41 cellular contexts compared by ENCODE assay signal in genomic region chr1:171052977-171053376, GRCh38. TPM values are rescaled to one million over a fixed set of nuclear protein-coding genes. Genes with fewer than 3 reads are reported as not detected.
"Had no signal": no experiment of that assay in that cellular context is flagged by ENCODE, and none has a peak within 500 bp of the region (broad histone marks: within the 10 kb centered on the region; RNA-seq: fewer than 3 reads in every experiment).

No MANE protein-coding gene starts in this region.

- H3K4me3 Mint-ChIP-seq: activated naive CD4-positive, alpha-beta T cell treated with anti-CD3 and anti-CD28 coated beads for 36 hours; activated naive CD4-positive, alpha-beta T cell treated with anti-CD3 and anti-CD28 coated beads, Interleukin-2, amount 10 ng/mL, durations not matched to agents 7 days and 5 days; activated naive CD4-positive, alpha-beta T cell treated with anti-CD3 and anti-CD28 coated beads, Interleukin-2, amount 50 U/mL, for 24 hours; activated naive CD8-positive, alpha-beta T cell; activated naive CD8-positive, alpha-beta T cell treated with anti-CD3 and anti-CD28 coated beads for 36 hours; activated naive CD8-positive, alpha-beta T cell treated with anti-CD3 and anti-CD28 coated beads, Interleukin-2, amount 10 ng/mL, durations not matched to agents 7 days and 5 days; activated naive CD8-positive, alpha-beta T cell treated with anti-CD3 and anti-CD28 coated beads, Interleukin-2, amount 50 U/mL, for 24 hours; activated T-cell treated with anti-CD3 and anti-CD28 coated beads, Interleukin-2, amount 50 U/mL, for 24 hours; activated T-cell treated with anti-CD3 and anti-CD28 coated beads, Interleukin-2, amount 50 U/mL, for 4 hours; activated T-cell treated with anti-CD3 and anti-CD28 coated beads, Interleukin-2, amount 50 U/mL, for 72 hours; activated T-helper 1 cell treated with anti-CD3 and anti-CD28 coated beads, Interleukin-12 subunit alpha, Interleukin-12 subunit beta, Interleukin-2, Interleukin-4 antibody, amounts not matched to agents 30 ng/mL and 10 ng/mL and 1 ng/mL, durations not matched to agents 14 hours and 24 hours and 36 hours; activated T-helper 17 cell treated with anti-CD3 and anti-CD28 coated beads, Interleukin-2, amount 50 U/mL, for 72 hours; brain; central memory CD8-positive, alpha-beta T cell had no signal

- H3K4me3 ChIP-seq: adrenal gland, ascending aorta, body of pancreas, breast epithelium, cardiac muscle cell had no signal

- H3K9me3 Mint-ChIP-seq: activated T-helper 1 cell treated with anti-CD3 and anti-CD28 coated beads, Interleukin-12 subunit alpha, Interleukin-12 subunit beta, Interleukin-2, Interleukin-4 antibody, amounts not matched to agents 30 ng/mL and 10 ng/mL and 1 ng/mL, durations not matched to agents 14 hours and 24 hours and 36 hours; activated T-helper 2 cell treated with anti-CD3 and anti-CD28 coated beads, Interferon-gamma antibody, Interleukin-2, Interleukin-4, amounts not matched to agents 10 μg/mL and 5 μg/mL and 100 μg/mL, durations not matched to agents 14 hours and 24 hours and 36 hours had no signal

- H3K27me3 Mint-ChIP-seq: activated naive CD4-positive, alpha-beta T cell treated with anti-CD3 and anti-CD28 coated beads, Interleukin-2, amount 10 ng/mL, durations not matched to agents 7 days and 5 days; activated naive CD8-positive, alpha-beta T cell treated with anti-CD3 and anti-CD28 coated beads, Interleukin-2, amount 10 ng/mL, durations not matched to agents 7 days and 5 days; brain had no signal

- H3K27me3 ChIP-seq: adrenal gland, ascending aorta, body of pancreas, brain microvascular endothelial cell, breast epithelium, cardiac muscle cell had no signal

- H3K27ac Mint-ChIP-seq: activated naive CD4-positive, alpha-beta T cell treated with anti-CD3 and anti-CD28 coated beads for 36 hours; activated naive CD4-positive, alpha-beta T cell treated with anti-CD3 and anti-CD28 coated beads, Interleukin-2, amount 10 ng/mL, durations not matched to agents 7 days and 5 days; activated naive CD4-positive, alpha-beta T cell treated with anti-CD3 and anti-CD28 coated beads, Interleukin-2, amount 50 U/mL, for 24 hours; activated naive CD4-positive, alpha-beta T cell treated with anti-CD3 and anti-CD28 coated beads, Interleukin-2, amount 50 U/mL, for 72 hours; activated naive CD8-positive, alpha-beta T cell; activated naive CD8-positive, alpha-beta T cell treated with anti-CD3 and anti-CD28 coated beads for 36 hours; activated naive CD8-positive, alpha-beta T cell treated with anti-CD3 and anti-CD28 coated beads, Interleukin-2, amount 10 ng/mL, durations not matched to agents 7 days and 5 days; activated naive CD8-positive, alpha-beta T cell treated with anti-CD3 and anti-CD28 coated beads, Interleukin-2, amount 50 U/mL, for 24 hours; activated T-cell treated with anti-CD3 and anti-CD28 coated beads, Interleukin-2, amount 50 U/mL, for 24 hours; activated T-cell treated with anti-CD3 and anti-CD28 coated beads, Interleukin-2, amount 50 U/mL, for 72 hours; activated T-helper 1 cell treated with anti-CD3 and anti-CD28 coated beads, Interleukin-12 subunit alpha, Interleukin-12 subunit beta, Interleukin-2, Interleukin-4 antibody, amounts not matched to agents 30 ng/mL and 10 ng/mL and 1 ng/mL, durations not matched to agents 14 hours and 24 hours and 36 hours; activated T-helper 17 cell treated with anti-CD3 and anti-CD28 coated beads, Interleukin-2, amount 50 U/mL, for 72 hours; activated T-helper 2 cell treated with anti-CD3 and anti-CD28 coated beads, Interferon-gamma antibody, Interleukin-2, Interleukin-4, amounts not matched to agents 10 μg/mL and 5 μg/mL and 100 μg/mL, durations not matched to agents 14 hours and 24 hours and 36 hours; brain had no signal

- H3K36me3 ChIP-seq: adrenal gland, ascending aorta, brain microvascular endothelial cell, breast epithelium, cardiac muscle cell had no signal

- DNase-seq: activated effector memory CD4-positive, alpha-beta T cell treated with anti-CD3 and anti-CD28 coated beads, Interleukin-2, amount 50 U/mL, for 16 hours; activated effector memory CD4-positive, alpha-beta T cell treated with Interleukin-2 at 50 U/mL for 16 hours; activated gamma-delta T cell; activated gamma-delta T cell treated with Interleukin-2 at 50 U/mL for 16 hours; activated naive CD4-positive, alpha-beta T cell; activated naive CD4-positive, alpha-beta T cell treated with anti-CD3 and anti-CD28 coated beads for 36 hours; activated naive CD4-positive, alpha-beta T cell treated with anti-CD3 and anti-CD28 coated beads, Interleukin-2, amount 10 ng/mL, durations not matched to agents 7 days and 5 days; activated naive CD4-positive, alpha-beta T cell treated with anti-CD3 and anti-CD28 coated beads, Interleukin-2, amount 50 U/mL, for 16 hours; activated naive CD4-positive, alpha-beta T cell treated with Interleukin-2 at 50 U/mL for 16 hours; activated naive CD8-positive, alpha-beta T cell treated with anti-CD3 and anti-CD28 coated beads for 36 hours; activated naive CD8-positive, alpha-beta T cell treated with anti-CD3 and anti-CD28 coated beads, Interleukin-2, amount 10 ng/mL, durations not matched to agents 7 days and 5 days; activated naive CD8-positive, alpha-beta T cell treated with anti-CD3 and anti-CD28 coated beads, Interleukin-2, amount 50 U/mL, for 24 hours; activated T-cell treated with anti-CD3 and anti-CD28 coated beads for 4 hours; activated T-cell treated with anti-CD3 and anti-CD28 coated beads, Interleukin-2, amount 50 U/mL, for 1 hour; activated T-cell treated with anti-CD3 and anti-CD28 coated beads, Interleukin-2, amount 50 U/mL, for 24 hours; activated T-cell treated with anti-CD3 and anti-CD28 coated beads, Interleukin-2, amount 50 U/mL, for 4 hours; activated T-cell treated with anti-CD3 and anti-CD28 coated beads, Interleukin-2, amount 50 U/mL, for 48 hours; activated T-cell treated with anti-CD3 and anti-CD28 coated beads, Interleukin-2, amount 50 U/mL, for 72 hours; adrenal gland; amniotic stem cell; amygdala; anterior cingulate cortex; aorta; body of pancreas; brain microvascular endothelial cell; caudate nucleus; central memory CD4-positive, alpha-beta T cell; cerebellar nuclear complex had no signal

- ATAC-seq: activated naive CD4-positive, alpha-beta T cell treated with anti-CD3 and anti-CD28 coated beads, Interleukin-2, amount 50 U/mL, for 72 hours; activated naive CD8-positive, alpha-beta T cell treated with anti-CD3 and anti-CD28 coated beads, Interleukin-2, amount 50 U/mL, for 24 hours; activated T-cell treated with anti-CD3 and anti-CD28 coated beads, Interleukin-2, amount 50 U/mL, for 4 hours; activated T-cell treated with anti-CD3 and anti-CD28 coated beads, Interleukin-2, amount 50 U/mL, for 72 hours; activated T-helper 17 cell treated with anti-CD3 and anti-CD28 coated beads, Interleukin-2, amount 50 U/mL, for 72 hours; body of pancreas had no signal

- H3K9me3 ChIP-seq: body of pancreas had no signal

- FAIRE-seq: astrocyte had no signal

- H3K27ac ChIP-seq: adrenal gland, ascending aorta, body of pancreas, brain microvascular endothelial cell, breast epithelium, cardiac muscle cell had no signal

- H3K4me1 ChIP-seq: adrenal gland, ascending aorta, body of pancreas, breast epithelium had no signal

- H3K4me1 Mint-ChIP-seq: activated naive CD4-positive, alpha-beta T cell treated with anti-CD3 and anti-CD28 coated beads, Interleukin-2, amount 10 ng/mL, durations not matched to agents 7 days and 5 days; activated naive CD4-positive, alpha-beta T cell treated with anti-CD3 and anti-CD28 coated beads, Interleukin-2, amount 50 U/mL, for 24 hours; activated naive CD8-positive, alpha-beta T cell treated with anti-CD3 and anti-CD28 coated beads for 36 hours; activated naive CD8-positive, alpha-beta T cell treated with anti-CD3 and anti-CD28 coated beads, Interleukin-2, amount 10 ng/mL, durations not matched to agents 7 days and 5 days; activated naive CD8-positive, alpha-beta T cell treated with anti-CD3 and anti-CD28 coated beads, Interleukin-2, amount 50 U/mL, for 24 hours; activated T-helper 17 cell treated with anti-CD3 and anti-CD28 coated beads, Interleukin-2, amount 50 U/mL, for 72 hours; brain; central memory CD8-positive, alpha-beta T cell had no signal

- H3K36me3 Mint-ChIP-seq: activated naive CD4-positive, alpha-beta T cell treated with anti-CD3 and anti-CD28 coated beads, Interleukin-2, amount 10 ng/mL, durations not matched to agents 7 days and 5 days; activated naive CD4-positive, alpha-beta T cell treated with anti-CD3 and anti-CD28 coated beads, Interleukin-2, amount 50 U/mL, for 24 hours; activated naive CD8-positive, alpha-beta T cell; activated naive CD8-positive, alpha-beta T cell treated with anti-CD3 and anti-CD28 coated beads, Interleukin-2, amount 10 ng/mL, durations not matched to agents 7 days and 5 days; brain had no signal

RNA-seq across cellular contexts. Expression of gene FMO3, which starts 37.7 kb away (rescaled TPM):
- total RNA-seq: activated naive CD4-positive, alpha-beta T cell treated with anti-CD3 and anti-CD28 coated beads for 36 hours; activated naive CD4-positive, alpha-beta T cell treated with anti-CD3 and anti-CD28 coated beads, Interleukin-2, amount 50 U/mL, for 72 hours; activated naive CD8-positive, alpha-beta T cell treated with anti-CD3 and anti-CD28 coated beads for 36 hours; activated naive CD8-positive, alpha-beta T cell treated with anti-CD3 and anti-CD28 coated beads, Interleukin-2, amount 10 ng/mL, durations not matched to agents 7 days and 5 days; activated T-cell treated with anti-CD3 and anti-CD28 coated beads, Interleukin-2, amount 50 U/mL, for 4 hours; activated T-cell treated with anti-CD3 and anti-CD28 coated beads, Interleukin-2, amount 50 U/mL, for 72 hours; activated T-helper 1 cell treated with anti-CD3 and anti-CD28 coated beads, Interleukin-12 subunit alpha, Interleukin-12 subunit beta, Interleukin-2, Interleukin-4 antibody, amounts not matched to agents 30 ng/mL and 10 ng/mL and 1 ng/mL, durations not matched to agents 14 hours and 24 hours and 36 hours; activated T-helper 17 cell treated with anti-CD3 and anti-CD28 coated beads, Interleukin-2, amount 50 U/mL, for 72 hours; activated T-helper 2 cell treated with anti-CD3 and anti-CD28 coated beads, Interferon-gamma antibody, Interleukin-2, Interleukin-4, amounts not matched to agents 10 μg/mL and 5 μg/mL and 100 μg/mL, durations not matched to agents 14 hours and 24 hours and 36 hours; astrocyte; cardiac muscle cell; cerebellum had no signal
- polyA plus RNA-seq: cardiac muscle cell had no signal
